In the genomic region with DNA sequence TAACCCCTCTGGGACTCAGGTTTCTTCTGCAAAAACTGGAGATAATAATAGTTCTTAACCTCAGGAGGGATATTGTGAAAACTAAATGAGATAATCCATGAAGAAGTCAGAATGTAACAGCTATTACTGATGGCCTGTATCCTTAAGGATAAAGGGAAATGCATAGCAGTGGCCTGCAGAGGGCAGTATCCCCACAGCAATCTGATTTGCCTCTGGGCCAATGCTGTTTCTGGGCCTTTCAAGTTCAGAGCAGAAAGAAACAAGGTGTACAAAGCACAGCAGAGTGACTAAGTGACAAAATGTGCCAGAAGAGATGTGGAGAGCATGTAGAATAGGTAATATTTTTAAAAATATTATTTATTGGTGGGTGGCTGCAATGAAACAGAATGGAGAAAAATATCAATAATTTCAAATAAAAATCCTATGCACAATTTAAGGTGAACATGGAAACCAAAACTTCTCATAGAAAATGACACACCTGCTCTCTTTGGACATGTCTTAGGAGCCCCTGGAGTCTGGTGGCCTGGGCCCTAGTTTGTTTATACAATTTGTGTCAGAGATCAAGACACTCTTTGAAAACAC, we compare ENCODE assay signal across 7 cellular contexts.
DNase-seq lines count a peak whose midpoint lies in the region; ATAC-seq and TF ChIP-seq lines count a peak whose summit lies in the region.

No MANE protein-coding gene starts in this region.

- H3K36me3 Mint-ChIP-seq in neural progenitor cell, result no peaks in the 10 kb centered on the region

- no peaks in the 10 kb centered on the region for H3K9me2 ChIP-seq in PC-3 (replicated peaks; ENCODE audit: low read length)

- H3K9me3 Mint-ChIP-seq in neural progenitor cell, result peaks cover 4% of the 10 kb centered on the region

- H3K4me3 ChIP-seq in KMS-11 (IDR thresholded peaks at IDR 0.05; ENCODE audit: insufficient read depth, low read depth, low read length) (no peak overlapping the region), PC-3 (ENCODE audit: low read length) (no peak overlapping the region), fibroblast of pulmonary artery (replicated peaks; ENCODE audit: low read depth, low read length) (no peak overlapping the region), neural progenitor cell (no peak overlapping the region), suprapubic skin (no peak overlapping the region)

- H3K36me3 ChIP-seq in KMS-11 (ENCODE audit: insufficient read depth), result no peaks in the 10 kb centered on the region
- no peaks in the 10 kb centered on the region for H3K36me3 ChIP-seq in PC-3 (ENCODE audit: low read depth, low read length)
- H3K36me3 ChIP-seq in neural progenitor cell, result no peaks in the 10 kb centered on the region
- H3K36me3 ChIP-seq in suprapubic skin, result no peaks in the 10 kb centered on the region

- no peak for TF ChIP-seq POLR2A in suprapubic skin (IDR thresholded peaks at IDR 0.05)

- no peak overlapping the region for H3K27ac ChIP-seq in KMS-11
- no peak overlapping the region for H3K27ac ChIP-seq in PC-3 (ENCODE audit: low read length)
- H3K27ac ChIP-seq in neural progenitor cell, result no peak overlapping the region
- H3K27ac ChIP-seq in suprapubic skin, result no peak overlapping the region

- peak; percentile 51 for DNase-seq in GM13976 (ENCODE audit: low spot score)
- DNase-seq in PC-3, result peak; percentile 90
- DNase-seq in activated T-helper 1 cell treated with Interleukin-2 at 50 U/mL for 16 hours (ENCODE audit: low read depth), result peak; percentile 17
- DNase-seq in fibroblast of pulmonary artery (ENCODE audit: low read depth), result peak; percentile 88
- peak; percentile 81 for DNase-seq in neural progenitor cell (ENCODE audit: low spot score)
- DNase-seq in suprapubic skin (ENCODE audit: low spot score in 2 of 2), result peak in 1 of 2 donors; percentile 83

- H3K4me1 ChIP-seq in KMS-11 (ENCODE audit: low read depth, poor library complexity, severe bottlenecking), result peaks cover 4% of the 10 kb centered on the region
- peaks cover 9% of the 10 kb centered on the region for H3K4me1 ChIP-seq in PC-3 (ENCODE audit: insufficient read depth, low read length)
- no peaks in the 10 kb centered on the region for H3K4me1 ChIP-seq in neural progenitor cell
- peaks cover 4% of the 10 kb centered on the region for H3K4me1 ChIP-seq in suprapubic skin

- POLR2A ChIA-PET in PC-3 (lab: Charles Lee; ENCODE audit: unreplicated experiment), result no interaction called here

- H3K4me2 ChIP-seq in KMS-11, result no peak overlapping the region
- no peak overlapping the region for H3K4me2 ChIP-seq in PC-3 (ENCODE audit: low read length)
- H3K4me2 ChIP-seq in neural progenitor cell, result no peak overlapping the region

- peaks cover 31% of the 10 kb centered on the region for H3K4me1 Mint-ChIP-seq in neural progenitor cell

- H4K20me1 ChIP-seq in KMS-11 (ENCODE audit: insufficient read depth) (no peaks in the 10 kb centered on the region), PC-3 (ENCODE audit: low read length) (no peaks in the 10 kb centered on the region), neural progenitor cell (ENCODE audit: low read depth) (no peaks in the 10 kb centered on the region)

- H3F3A ChIP-seq in PC-3 (ENCODE audit: low read length, unreplicated experiment) (no peaks in the 10 kb centered on the region), neural progenitor cell (ENCODE audit: low read depth) (no peaks in the 10 kb centered on the region)

- no peak overlapping the region for H3K9ac ChIP-seq in KMS-11
- H3K9ac ChIP-seq in PC-3 (ENCODE audit: low read length), result no peak overlapping the region
- no peak overlapping the region for H3K9ac ChIP-seq in neural progenitor cell

- no peak overlapping the region for H2AFZ ChIP-seq in KMS-11 (ENCODE audit: low read depth)
- H2AFZ ChIP-seq in PC-3 (ENCODE audit: low read length), result no peak overlapping the region
- no peak overlapping the region for H2AFZ ChIP-seq in neural progenitor cell (replicated peaks)

- peak; percentile 87 for TF ChIP-seq CTCF in GM13976 (IDR thresholded peaks at IDR 0.05; ENCODE audit: borderline replicate concordance, control extremely low read depth, extremely low read depth, insufficient read depth, missing control alignments)
- peak; percentile 83 for TF ChIP-seq CTCF in KMS-11 (conservative IDR thresholded peaks at IDR 0.05; ENCODE audit: low read depth, low read length)
- TF ChIP-seq CTCF in PC-3 (conservative IDR thresholded peaks at IDR 0.05; ENCODE audit: low read depth, low read length), result peak; percentile 98
- TF ChIP-seq CTCF in fibroblast of pulmonary artery (IDR thresholded peaks at IDR 0.05; ENCODE audit: low read length, missing control alignments), result peak; percentile 90
- peak; percentile 98 for TF ChIP-seq CTCF in neural progenitor cell (IDR thresholded peaks at IDR 0.05)
- TF ChIP-seq CTCF in suprapubic skin (IDR thresholded peaks at IDR 0.05), result peak; percentile 79 to 92

- H3K27me3 Mint-ChIP-seq in neural progenitor cell (ENCODE audit: insufficient read depth, low read depth), result peaks cover 3% of the 10 kb centered on the region

- H3K79me2 ChIP-seq in KMS-11 (ENCODE audit: insufficient read depth, low read depth) (no peaks in the 10 kb centered on the region), PC-3 (ENCODE audit: low read length) (no peaks in the 10 kb centered on the region), neural progenitor cell (ENCODE audit: low read depth) (no peaks in the 10 kb centered on the region)

- intact Hi-C loops in PC-3 (cut with micrococcal nuclease), result loop anchor here (1.0 to 5.0 kb wide), 7 partner anchors 35 to 804 kb away; no protein-coding TSS in a partner anchor

- in situ Hi-C loops in GM13976 (cut with MboI; ENCODE audit: low sequenced_read_pairs, unreplicated experiment), result loop anchor here (10.0 kb wide), 1 partner anchor 714 kb away; the partner anchor contains the start of gene NUAK1

- BruUV-seq in PC-3 (replicated peaks; lab: Mats Ljungman, UMichigan), result no TSS peak

- no peak overlapping the region for H3K4me3 Mint-ChIP-seq in neural progenitor cell

- no peaks in the 10 kb centered on the region for H3K27me3 ChIP-seq in KMS-11 (ENCODE audit: insufficient read depth, low read depth)
- no peaks in the 10 kb centered on the region for H3K27me3 ChIP-seq in PC-3 (ENCODE audit: low read length)
- no peaks in the 10 kb centered on the region for H3K27me3 ChIP-seq in neural progenitor cell
- H3K27me3 ChIP-seq in suprapubic skin, result no peaks in the 10 kb centered on the region

- H3K27ac Mint-ChIP-seq in neural progenitor cell, result no peak overlapping the region

- no peak for TF ChIP-seq EP300 in suprapubic skin (IDR thresholded peaks at IDR 0.05)

- H3K9me3 ChIP-seq in PC-3 (ENCODE audit: low read length) (no peaks in the 10 kb centered on the region), neural progenitor cell (ENCODE audit: low read depth) (no peaks in the 10 kb centered on the region), suprapubic skin (no peaks in the 10 kb centered on the region)

- CTCF ChIA-PET in PC-3 (lab: Charles Lee), result interaction anchor here (0.5 to 1.6 kb wide), 11 partner anchors 20 to 1178 kb away, joined by 3 to 17 read pairs (median 4); partner anchors contain the start of gene NUAK1

- peak; percentile 84 for ATAC-seq in PC-3
